In genomic region chr2:146477383-146477782, GRCh38 we compare ENCODE assay signal across 32 cellular contexts.
A peak's percentile ranks its signal among the peaks of the same experiment; 100 is the strongest.
DNase-seq lines count a peak whose midpoint lies in the region; ATAC-seq and TF ChIP-seq lines count a peak whose summit lies in the region.
"Had no signal": no experiment of that assay in that cellular context is flagged by ENCODE, and none has a peak within 500 bp of the region (broad histone marks: within the 10 kb centered on the region; RNA-seq: fewer than 3 reads in every experiment).

No MANE protein-coding gene starts in this region.

- H4K20me1 ChIP-seq in KMS-11 (ENCODE audit: insufficient read depth): no peaks in the 10 kb centered on the region

- H3K14ac ChIP-seq in neuronal stem cell (ENCODE audit: low read length): no peak overlapping the region

- H2BK5ac ChIP-seq in neuronal stem cell (ENCODE audit: low read length): no peak overlapping the region

- H3K36me3 ChIP-seq in KMS-11 (ENCODE audit: insufficient read depth) (no peaks in the 10 kb centered on the region), neuronal stem cell (replicated peaks in 1 of 2; ENCODE audit: control insufficient read depth in 2 of 2, insufficient read depth in 2 of 2, low read length in 2 of 2) (no peaks in the 10 kb centered on the region)
- H3K36me3 ChIP-seq: ascending aorta, gastrocnemius medialis, right atrium auricular region, tibial artery had no signal

- H3K23ac ChIP-seq in neuronal stem cell (ENCODE audit: low read depth, low read length, poor library complexity): no peak overlapping the region

- H3K79me2 ChIP-seq in KMS-11 (ENCODE audit: insufficient read depth, low read depth): no peaks in the 10 kb centered on the region

- no peak overlapping the region for H4K91ac ChIP-seq in neuronal stem cell (ENCODE audit: low read depth, low read length, poor library complexity)

- peak overlapping the region; percentile 18 for H2AFZ ChIP-seq in KMS-11 (ENCODE audit: low read depth)
- peak overlapping the region; percentile 12 for H2AFZ ChIP-seq in neuronal stem cell (ENCODE audit: low read length)

- H3K4me2 ChIP-seq in KMS-11 (peak overlapping the region; percentile 63), neuronal stem cell (ENCODE audit: insufficient read depth, low read length, poor library complexity, severe bottlenecking) (no peak overlapping the region)
- H3K4me2 ChIP-seq: smooth muscle cell had no signal

- TF ChIP-seq CTCF in KMS-11 (conservative IDR thresholded peaks at IDR 0.05; ENCODE audit: low read depth, low read length): no peak

- DNase-seq in neuronal stem cell (ENCODE audit: low spot score) (no peak), NCI-H1417 treated with DMSO at 0.1 percent for 48 hours (lab: John Stamatoyannopoulos, UW) (no peak), NCI-H2227 (lab: John Stamatoyannopoulos, UW; ENCODE audit: unreplicated experiment) (no peak)
- no peak for DNase-seq in stimulated activated naive B cell treated with anti-CD40 and anti-IgM and Interleukin-4, amounts not matched to agents 10 μg/mL and 1 μg/mL and 100 μg/mL, for 72 hours
- DNase-seq: activated B cell treated with CpG ODN at 0.5 μM for 24 hours; activated CD4-positive, alpha-beta T cell treated with anti-CD3 and anti-CD28 coated beads, Interleukin-2, amount 50 U/mL, for 48 hours; activated CD8-positive, alpha-beta memory T cell treated with anti-CD3 and anti-CD28 coated beads, Interleukin-2, amount 50 U/mL, for 4 hours; CD8-positive, alpha-beta memory T cell; DMS153; gastrocnemius medialis; hippocampal formation; KG1; NCI-H1417; NCI-H2081; NCI-H345; NCI-H748 treated with DMSO at 0.1 percent for 48 hours; stimulated activated CD4-positive, alpha-beta T cell treated with anti-CD3 and anti-CD28 coated beads, Interleukin-1b, Interleukin-23, amount 100 ng/mL, for 48 hours; stimulated activated CD8-positive, alpha-beta memory T cell treated with anti-CD3 and anti-CD28 coated beads, Interleukin-4, amount 100 ng/mL, for 48 hours; T-helper 1 cell; tibial artery had no signal

- H2BK15ac ChIP-seq in neuronal stem cell (ENCODE audit: low read length): no peak overlapping the region

- no peak overlapping the region for H3K27ac Mint-ChIP-seq in stimulated activated naive B cell treated with anti-CD40 and anti-IgM and Interleukin-4, amounts not matched to agents 10 μg/mL and 1 μg/mL and 100 μg/mL, for 72 hours
- H3K27ac Mint-ChIP-seq: activated B cell treated with CpG ODN at 0.5 μM for 24 hours; activated naive CD8-positive, alpha-beta T cell; B cell; CD8-positive, alpha-beta memory T cell; dendritic cell treated with granulocyte-macrophage colony-stimulating factor and Interleukin-4, amounts not matched to agents 40 ng/mL and 50 ng/mL, for 4 days had no signal

- no peaks in the 10 kb centered on the region for H3K27me3 ChIP-seq in KMS-11 (ENCODE audit: insufficient read depth, low read depth)
- H3K27me3 ChIP-seq in neuronal stem cell (ENCODE audit: control insufficient read depth in 3 of 3, insufficient read depth in 3 of 3, low read depth in 1 of 3, low read length in 3 of 3): no peaks in the 10 kb centered on the region
- H3K27me3 ChIP-seq: ascending aorta, gastrocnemius medialis, right atrium auricular region, tibial artery had no signal

- no peak overlapping the region for H3K18ac ChIP-seq in neuronal stem cell (ENCODE audit: low read length)

- no peaks in the 10 kb centered on the region for H3K9me3 Mint-ChIP-seq in stimulated activated naive B cell treated with anti-CD40 and anti-IgM and Interleukin-4, amounts not matched to agents 10 μg/mL and 1 μg/mL and 100 μg/mL, for 72 hours
- H3K9me3 Mint-ChIP-seq: activated B cell treated with CpG ODN at 0.5 μM for 24 hours; activated T-helper 2 cell treated with anti-CD3 and anti-CD28 coated beads, Interferon-gamma antibody, Interleukin-2, Interleukin-4, amounts not matched to agents 10 μg/mL and 5 μg/mL and 100 μg/mL, durations not matched to agents 14 hours and 24 hours and 36 hours; dendritic cell treated with granulocyte-macrophage colony-stimulating factor and Interleukin-4, amounts not matched to agents 40 ng/mL and 50 ng/mL, for 4 days; neural crest cell had no signal

- H2AK5ac ChIP-seq in neuronal stem cell (ENCODE audit: low read depth, low read length): no peak overlapping the region

- H3K27ac ChIP-seq in KMS-11 (peak overlapping the region; percentile 36), neuronal stem cell (replicated peaks; ENCODE audit: low read length) (no peak overlapping the region)
- H3K27ac ChIP-seq: ascending aorta, gastrocnemius medialis, right atrium auricular region, RWPE1, tibial artery had no signal

- no peaks in the 10 kb centered on the region for H3K9me3 ChIP-seq in neuronal stem cell (replicated peaks in 1 of 2; ENCODE audit: control insufficient read depth in 2 of 2, insufficient read depth in 1 of 2, low read depth in 1 of 2, low read length in 2 of 2)
- H3K9me3 ChIP-seq: ascending aorta, gastrocnemius medialis, right atrium auricular region, tibial artery had no signal

- H4K8ac ChIP-seq in neuronal stem cell (ENCODE audit: low read depth, low read length): no peak overlapping the region

- WGBS in neuronal stem cell (ENCODE audit: extremely low coverage in 2 of 2, insufficient read length in 2 of 2, insufficient replicate concordance in 1 of 2), 2 donors: no CpG with 5 or more reads among the region's 5 CpGs

- peak; percentile 49 for ATAC-seq in GM18520 (IDR thresholded peaks at IDR 0.05; ENCODE audit: unreplicated experiment)
- ATAC-seq in HG02798 (IDR thresholded peaks at IDR 0.05; ENCODE audit: poor library complexity, unreplicated experiment): peak; percentile 81
- ATAC-seq in stimulated activated naive B cell treated with anti-CD40 and anti-IgM and Interleukin-4, amounts not matched to agents 10 μg/mL and 1 μg/mL and 100 μg/mL, for 72 hours (replicated peaks): no peak
- ATAC-seq: gastrocnemius medialis had no signal

- H3K9ac ChIP-seq in KMS-11 (peak overlapping the region; percentile 25; the same call in 1 of the 2 replicates), neuronal stem cell (ENCODE audit: low read depth, low read length, poor library complexity) (no peak overlapping the region)

- H2BK120ac ChIP-seq in neuronal stem cell (ENCODE audit: low read depth, low read length): no peak overlapping the region

- H3K4ac ChIP-seq in neuronal stem cell (ENCODE audit: low read length): no peak overlapping the region

- no peak overlapping the region for H2BK12ac ChIP-seq in neuronal stem cell (ENCODE audit: low read length)

- no peaks in the 10 kb centered on the region for H3K79me1 ChIP-seq in neuronal stem cell (ENCODE audit: low read depth, low read length)

- H3K4me1 ChIP-seq in KMS-11 (ENCODE audit: low read depth, poor library complexity, severe bottlenecking): peaks cover 26% of the 10 kb centered on the region
- H3K4me1 ChIP-seq in neuronal stem cell (ENCODE audit: control insufficient read depth in 2 of 2, insufficient read depth in 1 of 2, low read depth in 1 of 2, low read length in 2 of 2): no peaks in the 10 kb centered on the region
- H3K4me1 ChIP-seq: ascending aorta, gastrocnemius medialis, right atrium auricular region, tibial artery had no signal

- H3K4me1 Mint-ChIP-seq in stimulated activated naive B cell treated with anti-CD40 and anti-IgM and Interleukin-4, amounts not matched to agents 10 μg/mL and 1 μg/mL and 100 μg/mL, for 72 hours: no peaks in the 10 kb centered on the region
- H3K4me1 Mint-ChIP-seq: activated B cell treated with CpG ODN at 0.5 μM for 24 hours; B cell; CD8-positive, alpha-beta memory T cell; neural crest cell had no signal

- no peak overlapping the region for H3K4me3 Mint-ChIP-seq in stimulated activated naive B cell treated with anti-CD40 and anti-IgM and Interleukin-4, amounts not matched to agents 10 μg/mL and 1 μg/mL and 100 μg/mL, for 72 hours
- H3K4me3 Mint-ChIP-seq: activated B cell treated with CpG ODN at 0.5 μM for 24 hours; activated naive CD8-positive, alpha-beta T cell; B cell; CD8-positive, alpha-beta memory T cell; dendritic cell treated with granulocyte-macrophage colony-stimulating factor and Interleukin-4, amounts not matched to agents 40 ng/mL and 50 ng/mL, for 4 days; neural crest cell had no signal

- no peak overlapping the region for H3K4me3 ChIP-seq in KMS-11 (IDR thresholded peaks at IDR 0.05; ENCODE audit: insufficient read depth, low read depth, low read length)
- H3K4me3 ChIP-seq in neuronal stem cell (ENCODE audit: low read length in 2 of 2): no peak overlapping the region
- H3K4me3 ChIP-seq: ascending aorta, gastrocnemius medialis, right atrium auricular region, smooth muscle cell, tibial artery had no signal

- peaks cover 0 to 4% of the 10 kb centered on the region in 2 donors for H3K27me3 Mint-ChIP-seq in stimulated activated naive B cell treated with anti-CD40 and anti-IgM and Interleukin-4, amounts not matched to agents 10 μg/mL and 1 μg/mL and 100 μg/mL, for 72 hours
- H3K27me3 Mint-ChIP-seq: activated B cell treated with CpG ODN at 0.5 μM for 24 hours; activated naive CD8-positive, alpha-beta T cell; B cell; CD8-positive, alpha-beta memory T cell; dendritic cell treated with granulocyte-macrophage colony-stimulating factor and Interleukin-4, amounts not matched to agents 40 ng/mL and 50 ng/mL, for 4 days had no signal

- H3K36me3 Mint-ChIP-seq in stimulated activated naive B cell treated with anti-CD40 and anti-IgM and Interleukin-4, amounts not matched to agents 10 μg/mL and 1 μg/mL and 100 μg/mL, for 72 hours: no peaks in the 10 kb centered on the region
- H3K36me3 Mint-ChIP-seq: activated naive CD8-positive, alpha-beta T cell; CD8-positive, alpha-beta memory T cell had no signal

Comparison
In these comparisons a context has a peak if more than half of its experiments do, and no peak if none do; other contexts are left out.
1. ATAC-seq: peak in GM18520 (single experiment) and HG02798 (single experiment); none in stimulated activated naive B cell treated with anti-CD40 and anti-IgM and Interleukin-4, amounts not matched to agents 10 μg/mL and 1 μg/mL and 100 μg/mL, for 72 hours (0 of 2).